In the genomic region with DNA sequence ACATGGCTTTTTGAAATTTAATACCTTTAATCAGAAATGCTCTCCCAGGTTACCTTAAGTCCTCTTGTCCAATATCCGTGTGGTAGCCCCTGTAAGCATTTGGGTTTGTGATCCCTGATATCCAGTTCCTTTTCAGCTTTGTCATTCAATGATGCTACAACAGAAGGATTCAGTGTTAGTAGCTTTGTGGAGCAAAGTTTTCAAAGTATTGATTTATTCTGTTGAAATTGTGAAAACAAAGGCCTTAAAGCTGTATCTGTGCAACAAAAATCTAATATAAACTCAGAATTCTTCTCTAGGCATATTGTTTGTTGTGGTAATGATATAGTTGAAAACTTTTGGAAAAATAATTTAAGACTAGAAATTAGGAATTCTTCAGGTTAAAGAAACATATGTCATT, we compare ENCODE assay signal across 25 cellular contexts.
"Had no signal": no experiment of that assay in that cellular context is flagged by ENCODE, and none has a peak within 500 bp of the region (broad histone marks: within the 10 kb centered on the region; RNA-seq: fewer than 3 reads in every experiment).

No MANE protein-coding gene starts in this region.

- H3K27me3 Mint-ChIP-seq: activated CD4-positive, alpha-beta memory T cell treated with anti-CD3 and anti-CD28 coated beads, Interleukin-2, amount 10 ng/mL, durations not matched to agents 7 days and 5 days; activated CD4-positive, alpha-beta T cell treated with anti-CD3 and anti-CD28 coated beads, Interleukin-2, amount 10 ng/mL, durations not matched to agents 24 days and 14 days; activated naive CD4-positive, alpha-beta T cell treated with anti-CD3 and anti-CD28 coated beads, Interleukin-2, amount 50 U/mL, for 24 hours; activated naive CD8-positive, alpha-beta T cell treated with anti-CD3 and anti-CD28 coated beads, Interleukin-2, amount 50 U/mL, for 24 hours; central memory CD8-positive, alpha-beta T cell; dendritic cell treated with granulocyte-macrophage colony-stimulating factor and Interleukin-4, amounts not matched to agents 40 ng/mL and 50 ng/mL, for 4 days; stimulated activated naive B cell treated with anti-CD40 and anti-IgM and Interleukin-4, amounts not matched to agents 10 μg/mL and 1 μg/mL and 100 μg/mL, for 72 hours; T-helper 17 cell had no signal

- H3K4me1 Mint-ChIP-seq: activated CD4-positive, alpha-beta memory T cell treated with anti-CD3 and anti-CD28 coated beads, Interleukin-2, amount 10 ng/mL, durations not matched to agents 7 days and 5 days; activated CD4-positive, alpha-beta T cell treated with anti-CD3 and anti-CD28 coated beads, Interleukin-2, amount 10 ng/mL, durations not matched to agents 24 days and 14 days; activated naive CD4-positive, alpha-beta T cell treated with anti-CD3 and anti-CD28 coated beads, Interleukin-2, amount 50 U/mL, for 24 hours; activated naive CD8-positive, alpha-beta T cell treated with anti-CD3 and anti-CD28 coated beads, Interleukin-2, amount 50 U/mL, for 24 hours; central memory CD8-positive, alpha-beta T cell; naive thymus-derived CD8-positive, alpha-beta T cell; stimulated activated naive B cell treated with anti-CD40 and anti-IgM and Interleukin-4, amounts not matched to agents 10 μg/mL and 1 μg/mL and 100 μg/mL, for 72 hours; T-helper 17 cell had no signal

- DNase-seq: activated CD4-positive, alpha-beta memory T cell treated with anti-CD3 and anti-CD28 coated beads, Interleukin-2, amount 10 ng/mL, durations not matched to agents 7 days and 5 days; activated CD4-positive, alpha-beta T cell treated with anti-CD3 and anti-CD28 coated beads, Interleukin-2, amount 10 ng/mL, durations not matched to agents 24 days and 14 days; activated CD4-positive, CD25-positive, alpha-beta regulatory T cell treated with anti-CD3 and anti-CD28 coated beads, Interleukin-2, amount 50 U/mL, for 72 hours; activated naive CD8-positive, alpha-beta T cell treated with anti-CD3 and anti-CD28 coated beads, Interleukin-2, amount 50 U/mL, for 24 hours; activated T-cell treated with anti-CD3 and anti-CD28 coated beads, Interleukin-2, amount 50 U/mL, for 4 hours; effector CD4-positive, alpha-beta T cell; foreskin keratinocyte; islet precursor cell; left cardiac atrium; midbrain; naive thymus-derived CD8-positive, alpha-beta T cell; stimulated activated CD4-positive, alpha-beta T cell treated with anti-CD3 and anti-CD28 coated beads, Interleukin-15, amount 100 ng/mL, for 24 hours; stimulated activated CD4-positive, alpha-beta T cell treated with anti-CD3 and anti-CD28 coated beads, Interleukin-2, amount 100 ng/mL, for 24 hours; stimulated activated naive B cell treated with anti-CD40 and anti-IgM and Interleukin-4, amounts not matched to agents 10 μg/mL and 1 μg/mL and 100 μg/mL, for 72 hours; stomach; T-helper 17 cell; T1000 had no signal

- H3K27ac ChIP-seq: esophagus muscularis mucosa, foreskin keratinocyte, right atrium auricular region, stomach, suprapubic skin, tibial nerve had no signal

- H3K36me3 Mint-ChIP-seq: activated naive CD4-positive, alpha-beta T cell treated with anti-CD3 and anti-CD28 coated beads, Interleukin-2, amount 50 U/mL, for 24 hours; naive thymus-derived CD8-positive, alpha-beta T cell; stimulated activated naive B cell treated with anti-CD40 and anti-IgM and Interleukin-4, amounts not matched to agents 10 μg/mL and 1 μg/mL and 100 μg/mL, for 72 hours had no signal

- H3K4me3 Mint-ChIP-seq: activated CD4-positive, alpha-beta memory T cell treated with anti-CD3 and anti-CD28 coated beads, Interleukin-2, amount 10 ng/mL, durations not matched to agents 7 days and 5 days; activated CD4-positive, alpha-beta T cell treated with anti-CD3 and anti-CD28 coated beads, Interleukin-2, amount 10 ng/mL, durations not matched to agents 24 days and 14 days; activated naive CD4-positive, alpha-beta T cell treated with anti-CD3 and anti-CD28 coated beads, Interleukin-2, amount 50 U/mL, for 24 hours; activated naive CD8-positive, alpha-beta T cell treated with anti-CD3 and anti-CD28 coated beads, Interleukin-2, amount 50 U/mL, for 24 hours; activated T-cell treated with anti-CD3 and anti-CD28 coated beads, Interleukin-2, amount 50 U/mL, for 4 hours; central memory CD8-positive, alpha-beta T cell; dendritic cell treated with granulocyte-macrophage colony-stimulating factor and Interleukin-4, amounts not matched to agents 40 ng/mL and 50 ng/mL, for 4 days; naive thymus-derived CD8-positive, alpha-beta T cell; stimulated activated naive B cell treated with anti-CD40 and anti-IgM and Interleukin-4, amounts not matched to agents 10 μg/mL and 1 μg/mL and 100 μg/mL, for 72 hours; T-helper 17 cell had no signal

- H3K27ac Mint-ChIP-seq: activated CD4-positive, alpha-beta memory T cell treated with anti-CD3 and anti-CD28 coated beads, Interleukin-2, amount 10 ng/mL, durations not matched to agents 7 days and 5 days; activated CD4-positive, alpha-beta T cell treated with anti-CD3 and anti-CD28 coated beads, Interleukin-2, amount 10 ng/mL, durations not matched to agents 24 days and 14 days; activated naive CD4-positive, alpha-beta T cell treated with anti-CD3 and anti-CD28 coated beads, Interleukin-2, amount 50 U/mL, for 24 hours; activated naive CD8-positive, alpha-beta T cell treated with anti-CD3 and anti-CD28 coated beads, Interleukin-2, amount 50 U/mL, for 24 hours; activated T-helper 2 cell treated with anti-CD3 and anti-CD28 coated beads, Interferon-gamma antibody, Interleukin-2, Interleukin-4, amounts not matched to agents 10 μg/mL and 5 μg/mL and 100 μg/mL, durations not matched to agents 14 hours and 24 hours and 36 hours; dendritic cell treated with granulocyte-macrophage colony-stimulating factor and Interleukin-4, amounts not matched to agents 40 ng/mL and 50 ng/mL, for 4 days; naive thymus-derived CD8-positive, alpha-beta T cell; stimulated activated naive B cell treated with anti-CD40 and anti-IgM and Interleukin-4, amounts not matched to agents 10 μg/mL and 1 μg/mL and 100 μg/mL, for 72 hours; T-helper 17 cell had no signal

- H3K9me3 Mint-ChIP-seq: activated CD4-positive, alpha-beta memory T cell treated with anti-CD3 and anti-CD28 coated beads, Interleukin-2, amount 10 ng/mL, durations not matched to agents 7 days and 5 days; activated CD4-positive, alpha-beta T cell treated with anti-CD3 and anti-CD28 coated beads, Interleukin-2, amount 10 ng/mL, durations not matched to agents 24 days and 14 days; activated naive CD4-positive, alpha-beta T cell treated with anti-CD3 and anti-CD28 coated beads, Interleukin-2, amount 50 U/mL, for 24 hours; activated naive CD8-positive, alpha-beta T cell treated with anti-CD3 and anti-CD28 coated beads, Interleukin-2, amount 50 U/mL, for 24 hours; activated T-cell treated with anti-CD3 and anti-CD28 coated beads, Interleukin-2, amount 50 U/mL, for 4 hours; activated T-helper 2 cell treated with anti-CD3 and anti-CD28 coated beads, Interferon-gamma antibody, Interleukin-2, Interleukin-4, amounts not matched to agents 10 μg/mL and 5 μg/mL and 100 μg/mL, durations not matched to agents 14 hours and 24 hours and 36 hours; dendritic cell treated with granulocyte-macrophage colony-stimulating factor and Interleukin-4, amounts not matched to agents 40 ng/mL and 50 ng/mL, for 4 days; naive thymus-derived CD8-positive, alpha-beta T cell; stimulated activated naive B cell treated with anti-CD40 and anti-IgM and Interleukin-4, amounts not matched to agents 10 μg/mL and 1 μg/mL and 100 μg/mL, for 72 hours had no signal
